8 cellular contexts compared by ENCODE assay signal in genomic region chr11:76860539-76861475, GRCh38. TPM values are rescaled to one million over a fixed set of nuclear protein-coding genes. Genes with fewer than 3 reads are reported as not detected.
DNase-seq lines count a peak whose midpoint lies in the region; ATAC-seq, FAIRE-seq and TF ChIP-seq lines count a peak whose summit lies in the region.

TSS of gene ACER3 (plus strand) at chr11:76860918. CDS start at chr11:76860977, 59 bp downstream.

- TF ChIP-seq CTCF in OCI-LY1 (IDR thresholded peaks at IDR 0.05; ENCODE audit: low read length) (no peak; the same call in 1 of the 2 replicates), mucosa of descending colon (IDR thresholded peaks at IDR 0.05) (no peak)

- peak within 1 kb of the TSS; percentile 96 for H2AFZ ChIP-seq in OCI-LY1 (ENCODE audit: low read length)

- peak; percentile 96 for ATAC-seq in GM21381 (IDR thresholded peaks at IDR 0.05; ENCODE audit: unreplicated experiment)
- ATAC-seq in mucosa of descending colon = peak; percentile 99

- H3K9me3 ChIP-seq in OCI-LY1 (ENCODE audit: low read length) (no peaks in the 10 kb centered on the region), mucosa of descending colon (no peaks in the 10 kb centered on the region)

- H3K27ac ChIP-seq in OCI-LY1 (ENCODE audit: low read depth, low read length, poor library complexity, severe bottlenecking) = no peak within 1 kb of the TSS

- intact Hi-C loops in mucosa of descending colon (cut with DNase I, micrococcal nuclease) = no loop called here

- H3K4me1 ChIP-seq in OCI-LY1 (ENCODE audit: insufficient read depth, low read length, severe bottlenecking) = peaks cover 18% of the 10 kb centered on the region
- H3K4me1 ChIP-seq in mucosa of descending colon (ENCODE audit: low read depth) = peaks cover 11% of the 10 kb centered on the region

- peak; percentile 97 for FAIRE-seq in HTR-8/SVneo (lab: Jason Lieb, UNC)

- H3K36me3 ChIP-seq in OCI-LY1 (ENCODE audit: insufficient read depth, low read length) = no peaks in the 10 kb centered on the region
- H3K36me3 ChIP-seq in mucosa of descending colon (ENCODE audit: low read depth) = no peaks in the 10 kb centered on the region

- no peaks in the 10 kb centered on the region for H3K9me2 ChIP-seq in OCI-LY1 (ENCODE audit: low read depth, low read length)

- DNase-seq in DMS 273 (lab: John Stamatoyannopoulos, UW; ENCODE audit: unreplicated experiment) (peak; percentile 95), HTR-8/SVneo (ENCODE audit: insufficient read length, low spot score) (peak; percentile 96), epidermal melanocyte (ENCODE audit: insufficient read length, low spot score) (peak; percentile 83), mucosa of descending colon (peak; percentile 95 to 96 (median 96))
- DNase-seq in activated CD8-positive, alpha-beta memory T cell treated with anti-CD3 and anti-CD28 coated beads, Interleukin-2, amount 50 U/mL, for 4 hours = peak; percentile 89
- DNase-seq in stimulated activated CD8-positive, alpha-beta memory T cell treated with anti-CD3 and anti-CD28 coated beads, Interleukin-4, amount 100 ng/mL, for 24 hours (ENCODE audit: low read depth) = peak; percentile 86

- peak within 1 kb of the TSS; percentile 75 for H3K4me2 ChIP-seq in OCI-LY1 (ENCODE audit: low read length)

- peak within 1 kb of the TSS; percentile 95 for H3K9ac ChIP-seq in OCI-LY1 (ENCODE audit: low read length)

- H3F3A ChIP-seq in OCI-LY1 (ENCODE audit: insufficient read depth, low read length) = no peaks in the 10 kb centered on the region

- H3K79me2 ChIP-seq in OCI-LY1 (ENCODE audit: insufficient read depth, low read length) = no peaks in the 10 kb centered on the region

- H3K4me3 ChIP-seq in OCI-LY1 (ENCODE audit: low read depth, low read length, poor library complexity, severe bottlenecking) = peak within 1 kb of the TSS; percentile 96
- peak within 1 kb of the TSS; percentile 44 for H3K4me3 ChIP-seq in mucosa of descending colon

- no peaks in the 10 kb centered on the region for H3K27me3 ChIP-seq in OCI-LY1 (ENCODE audit: insufficient read depth, low read length)

- H4K20me1 ChIP-seq in OCI-LY1 (ENCODE audit: insufficient read depth, low read length) = no peaks in the 10 kb centered on the region

RNA-seq across cellular contexts. Expression of gene ACER3, which starts in this region (rescaled TPM):
- total RNA-seq in mucosa of descending colon = 10 to 100 TPM; 32.3 to 45.7 (median 39.2) TPM
